29 cellular contexts compared by ENCODE assay signal in the genomic region with DNA sequence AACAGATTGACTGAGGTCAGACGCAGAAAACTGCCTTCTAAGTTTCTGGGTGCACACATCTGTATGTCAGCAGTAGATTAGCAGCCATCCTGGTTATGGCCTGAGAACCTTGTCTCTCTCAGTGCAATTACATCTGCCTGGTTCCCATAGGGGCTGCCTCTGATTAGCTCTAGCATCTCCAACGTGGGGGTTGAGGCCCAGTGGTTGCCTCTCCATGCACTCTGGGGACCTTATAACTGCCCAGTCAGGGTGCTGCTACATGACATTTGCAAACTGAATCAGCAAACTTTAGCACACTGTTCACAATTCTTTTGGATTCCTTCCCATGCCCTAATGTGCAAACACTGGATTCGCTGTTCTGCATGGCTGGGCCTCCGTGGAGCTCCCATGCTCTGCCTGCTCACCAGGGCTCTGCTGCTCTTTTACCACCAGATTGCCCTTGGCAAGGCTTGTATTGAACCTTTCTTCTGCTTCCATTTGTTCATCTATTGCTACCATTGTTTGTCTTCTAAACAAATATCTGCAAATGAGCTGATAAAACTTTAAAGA. TPM values are rescaled to one million over a fixed set of nuclear protein-coding genes. Genes with fewer than 3 reads are reported as not detected.
DNase-seq lines count a peak whose midpoint lies in the region; ATAC-seq, FAIRE-seq and TF ChIP-seq lines count a peak whose summit lies in the region.
"Had no signal": no experiment of that assay in that cellular context is flagged by ENCODE, and none has a peak within 500 bp of the region (broad histone marks: within the 10 kb centered on the region; RNA-seq: fewer than 3 reads in every experiment).

No MANE protein-coding gene starts in this region.

- FAIRE-seq in bronchial epithelial cell (lab: Jason Lieb, UNC), result peak; percentile 23
- FAIRE-seq: A549, GM18507, H1, kidney had no signal

- TF ChIP-seq CTCF in bronchial epithelial cell (IDR thresholded peaks at IDR 0.05; ENCODE audit: insufficient read depth, low read length, severe bottlenecking), result no peak

- intact Hi-C loops in head of caudate nucleus (cut with DNase I), result no loop called here

- ATAC-seq in GM21390 (IDR thresholded peaks at IDR 0.05; ENCODE audit: unreplicated experiment) (no peak), GM21447 (IDR thresholded peaks at IDR 0.05; ENCODE audit: unreplicated experiment) (no peak), GM19455 (IDR thresholded peaks at IDR 0.05; ENCODE audit: unreplicated experiment) (no peak)
- ATAC-seq: A549; foreskin keratinocyte; stimulated activated effector memory CD8-positive, alpha-beta T cell treated with anti-CD3 and anti-CD28 coated beads, Interleukin-12 subunit alpha, Interleukin-12 subunit beta, amount 100 ng/mL, for 72 hours; T-helper 17 cell had no signal

- no peak overlapping the region for H3K4me3 ChIP-seq in bronchial epithelial cell (ENCODE audit: low read depth, low read length)
- H3K4me3 ChIP-seq: A549, ascending aorta, PC-9, spleen, suprapubic skin, vagina had no signal

- no peaks in the 10 kb centered on the region for H3K36me3 ChIP-seq in bronchial epithelial cell (ENCODE audit: control insufficient read depth, insufficient read depth, low read length)
- H3K36me3 ChIP-seq: suprapubic skin, vagina had no signal

- DNase-seq in C1 segment of cervical spinal cord (lab: John Stamatoyannopoulos, UW) (peak in 10 of 14 donors; percentile 14 to 79 (median 48)), bronchial epithelial cell (ENCODE audit: low read depth) (no peak), head of caudate nucleus (peak; percentile 46 to 90 (median 74)), occipital lobe (lab: John Stamatoyannopoulos, UW) (peak; percentile 67)
- DNase-seq in activated CD4-positive, alpha-beta T cell treated with anti-CD3 and anti-CD28 coated beads, Interleukin-2, amount 50 U/mL, for 4 hours, result no peak
- DNase-seq: activated CD4-positive, alpha-beta T cell treated with anti-CD3 and anti-CD28 coated beads, Interleukin-2, amount 10 ng/mL, durations not matched to agents 7 days and 5 days; activated naive CD4-positive, alpha-beta T cell treated with anti-CD3 and anti-CD28 coated beads, Interleukin-2, amount 50 U/mL, for 16 hours; cerebellar nuclear complex; foreskin keratinocyte; GDM1; KG1; kidney; NCI-H1436 treated with DMSO at 0.1 percent for 48 hours; NCI-H524; PC-9; SHP77 treated with DMSO at 0.1 percent for 48 hours; spleen; stimulated activated CD4-positive, alpha-beta T cell treated with anti-CD3 and anti-CD28 coated beads, Interleukin-2, amount 100 ng/mL, for 48 hours; T-helper 17 cell had no signal

- no peaks in the 10 kb centered on the region for H3K27me3 ChIP-seq in bronchial epithelial cell (ENCODE audit: control insufficient read depth, insufficient read depth, low read length)
- H3K27me3 ChIP-seq: ascending aorta, foreskin keratinocyte, spleen, suprapubic skin, vagina had no signal

RNA-seq across cellular contexts. Expression of a gene that starts 36.2 kb away (rescaled TPM):
- 25.8 and 42.1 TPM in 2 replicates for total RNA-seq in bronchial epithelial cell
- 25.4 TPM for total RNA-seq in occipital lobe

Comparison
In these comparisons a context has a peak if more than half of its experiments do, and no peak if none do; other contexts are left out.
1. DNase-seq: peak in C1 segment of cervical spinal cord (10 of 14), head of caudate nucleus (42 of 42) and occipital lobe (single experiment); none in bronchial epithelial cell (single experiment) and activated CD4-positive, alpha-beta T cell treated with anti-CD3 and anti-CD28 coated beads, Interleukin-2, amount 50 U/mL, for 4 hours (0 of 2).